Comparison of ENCODE assay signal across 23 cellular contexts in the genomic region with DNA sequence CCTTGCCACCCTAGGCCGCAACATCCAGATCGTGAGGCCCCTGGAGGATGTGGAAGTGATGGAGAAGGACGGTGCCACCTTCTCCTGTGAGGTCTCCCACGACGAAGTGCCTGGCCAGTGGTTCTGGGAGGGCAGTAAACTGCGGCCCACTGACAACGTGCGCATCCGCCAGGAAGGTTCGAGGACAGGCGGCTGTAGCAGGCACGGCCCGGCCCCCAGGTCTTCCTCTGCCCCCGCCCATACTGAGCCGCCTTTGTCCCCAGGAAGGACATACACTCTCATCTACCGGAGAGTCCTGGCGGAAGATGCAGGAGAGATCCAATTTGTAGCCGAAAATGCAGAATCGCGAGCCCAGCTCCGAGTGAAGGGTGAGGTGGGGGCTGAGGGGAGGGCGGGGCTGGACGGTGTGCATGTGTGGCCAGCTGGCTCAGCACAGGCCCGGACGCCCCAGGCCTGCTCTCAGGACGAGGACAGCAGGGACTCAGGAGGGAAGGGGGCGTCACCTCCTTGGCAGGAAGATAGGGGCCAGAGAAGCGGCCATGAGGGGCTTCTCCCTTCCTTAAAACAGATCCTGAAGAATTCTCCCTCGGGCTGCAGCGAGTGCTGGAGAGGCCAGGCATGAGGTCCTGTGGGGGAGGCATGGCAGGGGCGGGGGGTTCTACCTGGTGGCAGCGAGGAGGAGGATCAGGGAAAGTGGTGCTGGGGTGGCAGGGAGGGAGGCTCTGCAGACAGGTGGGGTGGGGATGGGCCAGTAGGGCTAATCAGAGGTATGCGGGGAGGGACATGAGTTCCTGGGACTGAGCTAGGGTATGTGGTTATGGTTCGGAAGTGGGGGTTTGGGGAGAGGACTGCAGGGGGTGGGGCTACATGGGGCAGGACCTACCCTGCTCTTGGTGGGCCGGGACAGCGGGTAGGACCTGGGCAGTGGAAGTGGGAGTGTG.
DNase-seq lines count a peak whose midpoint lies in the region; TF ChIP-seq lines count a peak whose summit lies in the region.
"Had no signal": no experiment of that assay in that cellular context is flagged by ENCODE, and none has a peak within 500 bp of the region (broad histone marks: within the 10 kb centered on the region; RNA-seq: fewer than 3 reads in every experiment).

No MANE protein-coding gene starts in this region.

- H3K36me3 Mint-ChIP-seq in endodermal cell (ENCODE audit: low read depth), result peaks cover 17% of the 10 kb centered on the region

- H3K27me3 Mint-ChIP-seq in endodermal cell (ENCODE audit: insufficient read depth), result peaks cover 5% of the 10 kb centered on the region
- H3K27me3 Mint-ChIP-seq: activated CD4-positive, alpha-beta T cell treated with anti-CD3 and anti-CD28 coated beads, Interleukin-2, amount 10 ng/mL, durations not matched to agents 7 days and 5 days; effector memory CD8-positive, alpha-beta T cell; stimulated activated memory B cell treated with anti-CD40 and anti-IgM and Interleukin-4, amounts not matched to agents 10 μg/mL and 1 μg/mL and 100 μg/mL, for 72 hours had no signal

- no peak overlapping the region for H3K18ac ChIP-seq in trophoblast cell (ENCODE audit: low read length)

- no peak overlapping the region for H2AK5ac ChIP-seq in trophoblast cell (ENCODE audit: low read length)

- H3K23ac ChIP-seq in trophoblast cell (ENCODE audit: low read length), result no peak overlapping the region

- H3K9me3 ChIP-seq in BE2C, result no peaks in the 10 kb centered on the region
- no peaks in the 10 kb centered on the region for H3K9me3 ChIP-seq in endodermal cell (ENCODE audit: control insufficient read depth, low read length)
- H3K9me3 ChIP-seq in trophoblast cell (ENCODE audit: insufficient read depth, low read depth, low read length), result peaks cover 2% of the 10 kb centered on the region
- H3K9me3 ChIP-seq: MG63, thoracic aorta had no signal

- H3K36me3 ChIP-seq in BE2C (no peaks in the 10 kb centered on the region), endodermal cell (ENCODE audit: control insufficient read depth, insufficient read depth, low read length) (peaks cover 11% of the 10 kb centered on the region), trophoblast cell (ENCODE audit: control insufficient read depth in 1 of 2, insufficient read depth in 2 of 2, low read length in 2 of 2) (peaks cover 21 to 34% of the 10 kb centered on the region in 2 experiments)
- H3K36me3 ChIP-seq: MG63, thoracic aorta had no signal

- H3K4me2 ChIP-seq in trophoblast cell (ENCODE audit: low read length), result no peak overlapping the region
- H3K4me2 ChIP-seq: smooth muscle cell had no signal

- no peak overlapping the region for H3K14ac ChIP-seq in trophoblast cell (ENCODE audit: low read length)

- TF ChIP-seq CTCF in BE2C (IDR thresholded peaks at IDR 0.05; ENCODE audit: low read depth, low read length), result no peak
- no peak for TF ChIP-seq CTCF in endodermal cell (conservative IDR thresholded peaks at IDR 0.05)
- no peak for TF ChIP-seq CTCF in foreskin fibroblast (IDR thresholded peaks at IDR 0.05; ENCODE audit: low read depth, low read length)

- no peak overlapping the region for H4K8ac ChIP-seq in trophoblast cell (ENCODE audit: low read depth, low read length)

- H3K4me3 ChIP-seq in BE2C (ENCODE audit: low read depth, low read length) (no peak overlapping the region), endodermal cell (ENCODE audit: low read length) (no peak overlapping the region), trophoblast cell (ENCODE audit: low read depth, low read length) (peak overlapping the region; percentile 11), foreskin fibroblast (ENCODE audit: low read depth in 1 of 2, low read length in 2 of 2) (no peak overlapping the region)
- H3K4me3 ChIP-seq: K562, MG63, smooth muscle cell, thoracic aorta had no signal

- H3K4me1 Mint-ChIP-seq in endodermal cell, result no peaks in the 10 kb centered on the region

- H3K27ac ChIP-seq in endodermal cell (ENCODE audit: low read depth, low read length) (no peak overlapping the region), trophoblast cell (ENCODE audit: low read depth, low read length) (no peak overlapping the region)
- H3K27ac ChIP-seq: thoracic aorta, VCaP had no signal

- no peak overlapping the region for H2BK12ac ChIP-seq in trophoblast cell (ENCODE audit: low read length)

- H4K12ac ChIP-seq in trophoblast cell (ENCODE audit: low read depth, low read length), result no peak overlapping the region

- DNase-seq in AG20443 (ENCODE audit: low spot score) (peak; percentile 4), BE2C (peak; percentile 5), endodermal cell (peak; percentile 33), trophoblast cell (no peak), NCI-H1105 (lab: John Stamatoyannopoulos, UW) (no peak), foreskin fibroblast (no peak)
- no peak for DNase-seq in activated CD4-positive, CD25-positive, alpha-beta regulatory T cell treated with anti-CD3 and anti-CD28 coated beads, Interleukin-2, amount 50 U/mL, for 72 hours
- DNase-seq: activated CD4-positive, alpha-beta T cell treated with anti-CD3 and anti-CD28 coated beads, Interleukin-2, amount 10 ng/mL, durations not matched to agents 7 days and 5 days; activated naive CD4-positive, alpha-beta T cell treated with Interleukin-2 at 50 U/mL for 16 hours; effector memory CD8-positive, alpha-beta T cell; foreskin melanocyte; mammary epithelial cell; MG63; NCI-H1417; NCI-H446; NCI-H82; nucleus accumbens; RPMI8226 had no signal

- H3K4me1 ChIP-seq in BE2C (no peaks in the 10 kb centered on the region; the same call in 1 of the 2 replicates), endodermal cell (ENCODE audit: control insufficient read depth, insufficient read depth, low read length) (no peaks in the 10 kb centered on the region), trophoblast cell (ENCODE audit: control insufficient read depth in 1 of 2, insufficient read depth in 2 of 2, low read length in 2 of 2) (peaks cover 6% of the 10 kb centered on the region in 2 experiments)

- H3K79me1 ChIP-seq in trophoblast cell (ENCODE audit: low read length), result peaks cover 10% of the 10 kb centered on the region

- no peak overlapping the region for H2AFZ ChIP-seq in trophoblast cell (ENCODE audit: insufficient read depth, low read length, poor library complexity)

- 95 to 96% methylated on average over 15 to 36 of the region's 36 CpGs for WGBS in endodermal cell (ENCODE audit: insufficient coverage in 1 of 2, insufficient read length in 1 of 2), 2 experiments
- WGBS in trophoblast cell (ENCODE audit: extremely low coverage, insufficient coverage, insufficient read length), result no CpG with 5 or more reads among the region's 36 CpGs

- no peak overlapping the region for H3K27ac Mint-ChIP-seq in endodermal cell

- H3K79me2 ChIP-seq in trophoblast cell (ENCODE audit: control insufficient read depth, insufficient read depth, low read length, poor library complexity), result peaks cover 6% of the 10 kb centered on the region

- H2BK120ac ChIP-seq in trophoblast cell (ENCODE audit: insufficient read depth, low read length, poor library complexity), result no peak overlapping the region

- H2BK5ac ChIP-seq in trophoblast cell (ENCODE audit: low read depth, low read length, poor library complexity), result no peak overlapping the region

- no peak overlapping the region for H4K91ac ChIP-seq in trophoblast cell (ENCODE audit: low read depth, low read length)

- no peaks in the 10 kb centered on the region for H3K9me3 Mint-ChIP-seq in endodermal cell
- H3K9me3 Mint-ChIP-seq: activated CD4-positive, alpha-beta T cell treated with anti-CD3 and anti-CD28 coated beads, Interleukin-2, amount 10 ng/mL, durations not matched to agents 7 days and 5 days; effector memory CD8-positive, alpha-beta T cell; stimulated activated memory B cell treated with anti-CD40 and anti-IgM and Interleukin-4, amounts not matched to agents 10 μg/mL and 1 μg/mL and 100 μg/mL, for 72 hours had no signal

- H3K27me3 ChIP-seq in BE2C, result no peaks in the 10 kb centered on the region
- no peaks in the 10 kb centered on the region for H3K27me3 ChIP-seq in endodermal cell (ENCODE audit: control insufficient read depth, insufficient read depth, low read length, poor library complexity, severe bottlenecking)
- no peaks in the 10 kb centered on the region for H3K27me3 ChIP-seq in trophoblast cell (ENCODE audit: insufficient read depth, low read length)
- H3K27me3 ChIP-seq: MG63 had no signal

- no peak overlapping the region for H3K4me3 Mint-ChIP-seq in endodermal cell

- H3K9ac ChIP-seq in endodermal cell (ENCODE audit: extremely low read depth, low read length, poor library complexity, severe bottlenecking), result no peak overlapping the region
- no peak overlapping the region for H3K9ac ChIP-seq in trophoblast cell (ENCODE audit: low read length)

- H3K4ac ChIP-seq in trophoblast cell (ENCODE audit: low read depth, low read length), result no peak overlapping the region

Comparison
In these comparisons a context has a peak if more than half of its experiments do, and no peak if none do; other contexts are left out.
1. DNase-seq: peak in AG20443 (single experiment), BE2C (single experiment) and endodermal cell (single experiment); none in trophoblast cell (0 of 2), activated CD4-positive, CD25-positive, alpha-beta regulatory T cell treated with anti-CD3 and anti-CD28 coated beads, Interleukin-2, amount 50 U/mL, for 72 hours (single experiment), NCI-H1105 (single experiment) and foreskin fibroblast (0 of 2).